ENCODE assay signal across 1 cellular context in genomic region chr4:105140684-105141490, GRCh38.
TF ChIP-seq lines count a peak whose summit lies in the region.

No MANE protein-coding gene starts in this region.

TF ChIP-seq in GM12878, 131 proteins besides CTCF, POLR2A, EP300 and RAD21 (continued from another document and continues in another):
- no peak for TF ChIP-seq ZBTB4 (CRISPR knock-in tag; IDR thresholded peaks at IDR 0.05)
- TF ChIP-seq TCF3 (IDR thresholded peaks at IDR 0.05; ENCODE audit: borderline replicate concordance, insufficient read depth, low read depth, low read length), result no peak
- no peak for TF ChIP-seq BRCA1 (IDR thresholded peaks at IDR 0.05; ENCODE audit: low read depth, low read length)
- 0 out of 2 replicates have a peak, but pooled peaks have one; percentile 53 for TF ChIP-seq CBX5 (IDR thresholded peaks at IDR 0.05; ENCODE audit: low read depth)
- no peak for TF ChIP-seq SUZ12 (IDR thresholded peaks at IDR 0.05; ENCODE audit: unreplicated experiment)
- TF ChIP-seq, protein P1, sequence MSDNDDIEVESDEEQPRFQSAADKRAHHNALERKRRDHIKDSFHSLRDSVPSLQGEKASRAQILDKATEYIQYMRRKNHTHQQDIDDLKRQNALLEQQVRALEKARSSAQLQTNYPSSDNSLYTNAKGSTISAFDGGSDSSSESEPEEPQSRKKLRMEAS (IDR thresholded peaks at IDR 0.05; ENCODE audit: low read depth, low read length), result no peak
- 0 out of 2 replicates have a peak, but pooled peaks have one; percentile 18 for TF ChIP-seq JUNB (IDR thresholded peaks at IDR 0.05)
- TF ChIP-seq CREM (IDR thresholded peaks at IDR 0.05; ENCODE audit: low read depth), result no peak
- TF ChIP-seq E2F4 (IDR thresholded peaks at IDR 0.05; ENCODE audit: low read depth, low read length), result no peak
- no peak for TF ChIP-seq PAX5 (IDR thresholded peaks at IDR 0.05; ENCODE audit: borderline replicate concordance, low read depth, low read length)
- TF ChIP-seq SUPT20H (IDR thresholded peaks at IDR 0.05; ENCODE audit: borderline replicate concordance, control insufficient read depth, low read depth, low read length), result no peak
- TF ChIP-seq BACH1 (IDR thresholded peaks at IDR 0.05; ENCODE audit: borderline replicate concordance), result no peak
- no peak for TF ChIP-seq CUX1 (IDR thresholded peaks at IDR 0.05; ENCODE audit: insufficient replicate concordance, low read depth, low read length)
- no peak for TF ChIP-seq MEF2B (IDR thresholded peaks at IDR 0.05; ENCODE audit: partially characterized antibody, poor library complexity, severe bottlenecking)
- no peak for TF ChIP-seq SREBF2 (IDR thresholded peaks at IDR 0.05; ENCODE audit: low read length)
- no peak for TF ChIP-seq FOXM1 (IDR thresholded peaks at IDR 0.05; ENCODE audit: low read depth, low read length)
- TF ChIP-seq, protein P2, sequence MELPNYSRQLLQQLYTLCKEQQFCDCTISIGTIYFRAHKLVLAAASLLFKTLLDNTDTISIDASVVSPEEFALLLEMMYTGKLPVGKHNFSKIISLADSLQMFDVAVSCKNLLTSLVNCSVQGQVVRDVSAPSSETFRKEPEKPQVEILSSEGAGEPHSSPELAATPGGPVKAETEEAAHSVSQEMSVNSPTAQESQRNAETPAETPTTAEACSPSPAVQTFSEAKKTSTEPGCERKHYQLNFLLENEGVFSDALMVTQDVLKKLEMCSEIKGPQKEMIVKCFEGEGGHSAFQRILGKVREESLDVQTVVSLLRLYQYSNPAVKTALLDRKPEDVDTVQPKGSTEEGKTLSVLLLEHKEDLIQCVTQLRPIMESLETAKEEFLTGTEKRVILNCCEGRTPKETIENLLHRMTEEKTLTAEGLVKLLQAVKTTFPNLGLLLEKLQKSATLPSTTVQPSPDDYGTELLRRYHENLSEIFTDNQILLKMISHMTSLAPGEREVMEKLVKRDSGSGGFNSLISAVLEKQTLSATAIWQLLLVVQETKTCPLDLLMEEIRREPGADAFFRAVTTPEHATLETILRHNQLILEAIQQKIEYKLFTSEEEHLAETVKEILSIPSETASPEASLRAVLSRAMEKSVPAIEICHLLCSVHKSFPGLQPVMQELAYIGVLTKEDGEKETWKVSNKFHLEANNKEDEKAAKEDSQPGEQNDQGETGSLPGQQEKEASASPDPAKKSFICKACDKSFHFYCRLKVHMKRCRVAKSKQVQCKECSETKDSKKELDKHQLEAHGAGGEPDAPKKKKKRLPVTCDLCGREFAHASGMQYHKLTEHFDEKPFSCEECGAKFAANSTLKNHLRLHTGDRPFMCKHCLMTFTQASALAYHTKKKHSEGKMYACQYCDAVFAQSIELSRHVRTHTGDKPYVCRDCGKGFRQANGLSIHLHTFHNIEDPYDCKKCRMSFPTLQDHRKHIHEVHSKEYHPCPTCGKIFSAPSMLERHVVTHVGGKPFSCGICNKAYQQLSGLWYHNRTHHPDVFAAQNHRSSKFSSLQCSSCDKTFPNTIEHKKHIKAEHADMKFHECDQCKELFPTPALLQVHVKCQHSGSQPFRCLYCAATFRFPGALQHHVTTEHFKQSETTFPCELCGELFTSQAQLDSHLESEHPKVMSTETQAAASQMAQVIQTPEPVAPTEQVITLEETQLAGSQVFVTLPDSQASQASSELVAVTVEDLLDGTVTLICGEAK (IDR thresholded peaks at IDR 0.05; ENCODE audit: borderline replicate concordance), result no peak
- 0 out of 2 replicates have a peak, but pooled peaks have one; percentile 40 for TF ChIP-seq SMARCA5 (IDR thresholded peaks at IDR 0.05)
- TF ChIP-seq SMC3 (IDR thresholded peaks at IDR 0.05; ENCODE audit: borderline replicate concordance, low read length), result peak; percentile 82
- peak; percentile 65 for TF ChIP-seq NR2C1 (IDR thresholded peaks at IDR 0.05)
- 0 out of 2 replicates have a peak, but pooled peaks have one; percentile 29 for TF ChIP-seq YY1 (IDR thresholded peaks at IDR 0.05; ENCODE audit: low read depth, low read length)
- TF ChIP-seq, protein P3, sequence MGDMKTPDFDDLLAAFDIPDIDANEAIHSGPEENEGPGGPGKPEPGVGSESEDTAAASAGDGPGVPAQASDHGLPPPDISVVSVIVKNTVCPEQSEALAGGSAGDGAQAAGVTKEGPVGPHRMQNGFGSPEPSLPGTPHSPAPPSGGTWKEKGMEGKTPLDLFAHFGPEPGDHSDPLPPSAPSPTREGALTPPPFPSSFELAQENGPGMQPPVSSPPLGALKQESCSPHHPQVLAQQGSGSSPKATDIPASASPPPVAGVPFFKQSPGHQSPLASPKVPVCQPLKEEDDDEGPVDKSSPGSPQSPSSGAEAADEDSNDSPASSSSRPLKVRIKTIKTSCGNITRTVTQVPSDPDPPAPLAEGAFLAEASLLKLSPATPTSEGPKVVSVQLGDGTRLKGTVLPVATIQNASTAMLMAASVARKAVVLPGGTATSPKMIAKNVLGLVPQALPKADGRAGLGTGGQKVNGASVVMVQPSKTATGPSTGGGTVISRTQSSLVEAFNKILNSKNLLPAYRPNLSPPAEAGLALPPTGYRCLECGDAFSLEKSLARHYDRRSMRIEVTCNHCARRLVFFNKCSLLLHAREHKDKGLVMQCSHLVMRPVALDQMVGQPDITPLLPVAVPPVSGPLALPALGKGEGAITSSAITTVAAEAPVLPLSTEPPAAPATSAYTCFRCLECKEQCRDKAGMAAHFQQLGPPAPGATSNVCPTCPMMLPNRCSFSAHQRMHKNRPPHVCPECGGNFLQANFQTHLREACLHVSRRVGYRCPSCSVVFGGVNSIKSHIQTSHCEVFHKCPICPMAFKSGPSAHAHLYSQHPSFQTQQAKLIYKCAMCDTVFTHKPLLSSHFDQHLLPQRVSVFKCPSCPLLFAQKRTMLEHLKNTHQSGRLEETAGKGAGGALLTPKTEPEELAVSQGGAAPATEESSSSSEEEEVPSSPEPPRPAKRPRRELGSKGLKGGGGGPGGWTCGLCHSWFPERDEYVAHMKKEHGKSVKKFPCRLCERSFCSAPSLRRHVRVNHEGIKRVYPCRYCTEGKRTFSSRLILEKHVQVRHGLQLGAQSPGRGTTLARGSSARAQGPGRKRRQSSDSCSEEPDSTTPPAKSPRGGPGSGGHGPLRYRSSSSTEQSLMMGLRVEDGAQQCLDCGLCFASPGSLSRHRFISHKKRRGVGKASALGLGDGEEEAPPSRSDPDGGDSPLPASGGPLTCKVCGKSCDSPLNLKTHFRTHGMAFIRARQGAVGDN (IDR thresholded peaks at IDR 0.05), result no peak
- TF ChIP-seq ZNF24 (IDR thresholded peaks at IDR 0.05), result no peak
- no peak for TF ChIP-seq MXI1 (IDR thresholded peaks at IDR 0.05; ENCODE audit: low read depth, low read length)
- TF ChIP-seq USF1 (IDR thresholded peaks at IDR 0.05; ENCODE audit: borderline replicate concordance, extremely low read length, insufficient read depth, low read depth, low read length), result no peak
- no peak for TF ChIP-seq SMAD5 (IDR thresholded peaks at IDR 0.05; ENCODE audit: low read depth)
- no peak for TF ChIP-seq PRDM15 (CRISPR knock-in tag; IDR thresholded peaks at IDR 0.05)
- no peak for TF ChIP-seq SRF (IDR thresholded peaks at IDR 0.05; ENCODE audit: low read depth in 2 of 2, low read length in 2 of 2)
- TF ChIP-seq CHD2 (IDR thresholded peaks at IDR 0.05; ENCODE audit: borderline replicate concordance, low read depth, low read length), result no peak
- TF ChIP-seq RCOR1 (conservative IDR thresholded peaks at IDR 0.05; ENCODE audit: low read depth, low read length), result no peak
- no peak for TF ChIP-seq ZSCAN29 (IDR thresholded peaks at IDR 0.05)
- TF ChIP-seq RUNX3 (IDR thresholded peaks at IDR 0.05; ENCODE audit: low read length), result no peak
- no peak for TF ChIP-seq NR2C2 (IDR thresholded peaks at IDR 0.05; ENCODE audit: borderline replicate concordance, control insufficient read depth, insufficient read length, low read depth)
- TF ChIP-seq CBX3 (IDR thresholded peaks at IDR 0.05; ENCODE audit: borderline replicate concordance, low read depth), result no peak
- no peak for TF ChIP-seq HDGF (IDR thresholded peaks at IDR 0.05)
- no peak for TF ChIP-seq CEBPB (IDR thresholded peaks at IDR 0.05; ENCODE audit: borderline replicate concordance in 1 of 2, low read depth in 2 of 2, low read length in 2 of 2)
- TF ChIP-seq GATAD2B (conservative IDR thresholded peaks at IDR 0.05; ENCODE audit: low read depth), result no peak
